24 cellular contexts compared by ENCODE assay signal in the genomic region with DNA sequence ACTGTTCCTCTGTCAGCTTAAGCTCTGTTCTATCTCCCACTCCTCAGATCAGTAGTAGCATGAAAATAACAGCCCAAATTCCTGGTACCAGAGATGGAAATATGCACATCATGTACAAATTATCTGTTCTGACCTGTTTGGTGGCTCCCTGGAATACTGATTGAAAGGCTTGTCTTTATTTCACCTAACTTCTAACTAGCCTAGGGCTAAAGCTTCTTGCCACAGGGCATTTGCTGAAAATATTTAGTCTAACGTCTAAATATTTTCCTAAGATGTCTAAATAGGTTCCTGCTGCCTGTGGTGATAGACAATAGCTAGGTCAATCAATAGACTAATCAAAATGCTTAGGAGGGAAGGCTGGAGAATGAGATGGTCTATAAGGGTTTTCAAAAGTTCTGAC.
"Had no signal": no experiment of that assay in that cellular context is flagged by ENCODE, and none has a peak within 500 bp of the region (broad histone marks: within the 10 kb centered on the region; RNA-seq: fewer than 3 reads in every experiment).

No MANE protein-coding gene starts in this region.

- H3K27ac ChIP-seq: coronary artery, dorsolateral prefrontal cortex, esophagus squamous epithelium, gastrocnemius medialis, heart right ventricle, left lung, lower lobe of right lung had no signal

- ATAC-seq: gastrocnemius medialis; heart right ventricle; left cardiac atrium; left lung; left ventricle myocardium superior; lower lobe of right lung; naive thymus-derived CD4-positive, alpha-beta T cell had no signal

- FAIRE-seq: colon, endothelial cell of umbilical vein had no signal

- DNase-seq: dermis blood vessel endothelial cell; dorsolateral prefrontal cortex; effector CD4-positive, alpha-beta T cell; effector memory CD4-positive, alpha-beta T cell; esophagus squamous epithelium; foreskin fibroblast; foreskin melanocyte; gastrocnemius medialis; glutamatergic neuron; head of caudate nucleus; heart right ventricle; hypothalamus; immature natural killer cell; islet precursor cell; left cardiac atrium; left lung; left ventricle myocardium superior; lower lobe of right lung; mesendoderm; midbrain; naive thymus-derived CD4-positive, alpha-beta T cell had no signal

- H3K27me3 ChIP-seq: dorsolateral prefrontal cortex, esophagus squamous epithelium, gastrocnemius medialis, heart right ventricle, left lung had no signal

- H3K9me3 ChIP-seq: esophagus squamous epithelium, gastrocnemius medialis, left lung, lower lobe of right lung had no signal

- H3K4me1 ChIP-seq: esophagus squamous epithelium, gastrocnemius medialis, heart right ventricle, left lung, lower lobe of right lung had no signal

- H3K36me3 ChIP-seq: esophagus squamous epithelium, gastrocnemius medialis, heart right ventricle, left lung, lower lobe of right lung had no signal

- H3K4me3 ChIP-seq: coronary artery, dorsolateral prefrontal cortex, esophagus squamous epithelium, gastrocnemius medialis, heart right ventricle, left lung, lower lobe of right lung had no signal
